In the genomic region with DNA sequence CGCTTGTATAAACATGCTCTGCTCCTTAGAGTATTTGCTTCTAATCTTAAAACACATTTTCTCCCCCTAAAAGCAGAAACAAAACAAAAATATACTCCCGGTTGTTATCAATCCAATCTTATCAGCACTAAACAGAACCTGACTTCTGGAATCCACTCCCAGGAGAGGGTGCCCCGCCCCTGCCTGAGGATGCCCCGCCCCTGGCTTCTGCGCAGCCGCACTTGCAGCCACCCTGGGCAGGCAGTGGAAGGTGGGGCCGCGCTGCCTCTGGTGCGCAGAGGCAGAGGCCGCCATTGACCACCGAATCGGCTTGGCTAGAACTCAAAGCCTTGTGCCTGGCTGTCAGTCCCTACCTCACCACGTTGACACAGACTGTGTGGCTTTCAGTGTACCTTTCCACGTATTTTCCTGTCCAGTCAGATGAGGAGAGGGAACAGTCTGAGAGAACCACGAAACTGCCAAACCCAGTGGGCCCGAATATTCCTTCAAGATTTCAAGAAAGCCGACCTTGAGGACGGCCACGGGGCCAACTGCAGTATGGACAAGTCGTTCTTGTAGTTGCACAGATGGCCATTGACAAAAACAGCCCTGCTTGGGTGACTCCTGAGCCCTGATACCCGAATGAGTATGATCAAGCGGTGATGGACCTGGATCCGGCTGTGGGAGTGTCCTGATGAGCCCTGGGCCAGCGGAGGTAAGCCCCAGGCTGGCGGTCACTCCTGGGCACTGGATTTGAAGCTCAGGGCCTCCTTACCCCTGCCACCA, we compare ENCODE assay signal across 13 cellular contexts. TPM values are rescaled to one million over a fixed set of nuclear protein-coding genes. Genes with fewer than 3 reads are reported as not detected.
DNase-seq lines count a peak whose midpoint lies in the region; ATAC-seq and TF ChIP-seq lines count a peak whose summit lies in the region.
"Had no signal": no experiment of that assay in that cellular context is flagged by ENCODE, and none has a peak within 500 bp of the region (broad histone marks: within the 10 kb centered on the region; RNA-seq: fewer than 3 reads in every experiment).

No MANE protein-coding gene starts in this region.

- in situ Hi-C loops in SK-MEL-5 (cut with HindIII; ENCODE audit: low pct_unique_long_range_greater_than_20kb, low sequenced_read_pairs): no loop called here

- DNase-seq in A172 (ENCODE audit: low spot score): peak; percentile 54
- peak; percentile 35 for DNase-seq in H4 (ENCODE audit: low spot score)
- peak; percentile 32 for DNase-seq in SK-MEL-5 (ENCODE audit: low read depth, low spot score)
- peak; percentile 47 for DNase-seq in lung (ENCODE audit: low spot score)
- DNase-seq in WERI-Rb-1: no peak
- no peak for DNase-seq in D341Med (ENCODE audit: low spot score)
- no peak for DNase-seq in GM10266 (ENCODE audit: extremely low spot score)
- DNase-seq: activated CD4-positive, alpha-beta T cell treated with anti-CD3 and anti-CD28 coated beads for 48 hours; activated naive CD4-positive, alpha-beta T cell treated with anti-CD3 and anti-CD28 coated beads, Interleukin-2, amount 10 ng/mL, durations not matched to agents 7 days and 5 days; naive thymus-derived CD4-positive, alpha-beta T cell; NCI-H2107 had no signal

- no peak for ATAC-seq in lung (ENCODE audit: insufficient read depth, low FRiP score)
- ATAC-seq in HG03135 (IDR thresholded peaks at IDR 0.05; ENCODE audit: unreplicated experiment): no peak
- ATAC-seq: body of pancreas; naive thymus-derived CD4-positive, alpha-beta T cell had no signal

- no peak overlapping the region for H3K27ac ChIP-seq in lung (ENCODE audit: low read depth in 1 of 2, low read length in 1 of 2)
- H3K27ac ChIP-seq in WERI-Rb-1: no peak overlapping the region
- H3K27ac ChIP-seq: body of pancreas had no signal

- H3K9me3 ChIP-seq in lung (ENCODE audit: control insufficient read depth in 2 of 2, insufficient read depth in 1 of 2, low read length in 1 of 2): no peaks in the 10 kb centered on the region
- H3K9me3 ChIP-seq in WERI-Rb-1 (ENCODE audit: severe bottlenecking): no peaks in the 10 kb centered on the region
- H3K9me3 ChIP-seq: body of pancreas had no signal

- H3K4me3 ChIP-seq in lung: no peak overlapping the region
- H3K4me3 ChIP-seq in WERI-Rb-1 (ENCODE audit: low read depth, low read length): no peak overlapping the region
- H3K4me3 ChIP-seq: body of pancreas had no signal

- no peaks in the 10 kb centered on the region for H3K4me1 ChIP-seq in lung (ENCODE audit: control insufficient read depth in 2 of 2, insufficient read depth in 2 of 2, low read length in 2 of 2)
- H3K4me1 ChIP-seq: body of pancreas had no signal

- WGBS in lung, 2 donors: 72 to 75% methylated on average over 25 of the region's 25 CpGs

- TF ChIP-seq CTCF in lung (IDR thresholded peaks at IDR 0.05; ENCODE audit: control extremely low read depth, extremely low read depth) (no peak), WERI-Rb-1 (IDR thresholded peaks at IDR 0.05; ENCODE audit: low read depth, low read length) (no peak), GM10266 (IDR thresholded peaks at IDR 0.05; ENCODE audit: control insufficient read depth, insufficient read depth, low read depth, missing control alignments) (no peak)

- H3K36me3 ChIP-seq in lung (ENCODE audit: control insufficient read depth in 2 of 2, insufficient read depth in 2 of 2, low read length in 2 of 2): no peaks in the 10 kb centered on the region
- no peaks in the 10 kb centered on the region for H3K36me3 ChIP-seq in WERI-Rb-1

- H3K27me3 ChIP-seq in lung (ENCODE audit: control insufficient read depth, insufficient read depth): no peaks in the 10 kb centered on the region
- H3K27me3 ChIP-seq in WERI-Rb-1 (ENCODE audit: insufficient read depth, low read depth, severe bottlenecking): no peaks in the 10 kb centered on the region
- H3K27me3 ChIP-seq: body of pancreas had no signal

RNA-seq across cellular contexts. Expression of a gene that starts 46.2 kb away (rescaled TPM):
- 20.4 and 24.3 TPM in 2 replicates for total RNA-seq in A172 (2014; rRNA removed; shearing (Covaris generic))
- total RNA-seq in H4 (2014; rRNA removed; shearing (Covaris generic)): 26.4 and 32.3 TPM in 2 replicates
- total RNA-seq in SK-MEL-5 (2014; rRNA removed; shearing (Covaris generic)): 1.1 and 1.8 TPM in 2 replicates
- 0.61 and 1.7 TPM in 2 replicates for polyA plus RNA-seq in SK-MEL-5 (2015; cell fraction: cytosol; rRNA removed)
- polyA plus RNA-seq in SK-MEL-5 (2015; cell fraction: nucleus; rRNA removed): 2.3 and 4.0 TPM in 2 replicates
- total RNA-seq in lung: 100 to 1,000 TPM in 1 of 2 donors, 1 to 10 TPM in 1; 9.4 to 123 TPM
- 1 to 10 TPM; 1.4 to 1.7 TPM for polyA plus RNA-seq in lung
- total RNA-seq: naive thymus-derived CD4-positive, alpha-beta T cell had no signal
- polyA plus RNA-seq: naive thymus-derived CD4-positive, alpha-beta T cell had no signal

Comparison
In these comparisons a context has a peak if more than half of its experiments do, and no peak if none do; other contexts are left out.
1. DNase-seq: peak in A172 (single experiment), H4 (single experiment), SK-MEL-5 (single experiment) and lung (single experiment); none in WERI-Rb-1 (single experiment), D341Med (single experiment) and GM10266 (single experiment).